18 cellular contexts compared by ENCODE assay signal in the genomic region with DNA sequence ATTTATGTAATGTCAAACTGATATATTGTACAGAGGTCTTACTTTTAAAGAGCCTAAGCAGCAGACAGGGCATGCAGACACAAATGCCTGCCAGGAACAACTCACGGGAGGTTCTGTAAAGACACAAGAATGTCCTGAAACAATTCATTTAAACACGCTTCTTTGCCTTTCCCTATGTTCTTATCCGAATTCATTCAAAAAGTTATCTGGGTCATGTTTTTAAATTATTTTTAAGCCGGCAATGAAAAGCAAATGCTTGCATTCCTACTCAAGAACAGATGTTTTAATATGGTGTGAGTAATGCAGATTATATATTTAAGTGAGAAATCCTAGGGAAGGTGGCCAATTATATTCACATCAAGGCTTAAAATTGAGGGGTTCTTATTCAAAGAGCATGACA.
DNase-seq lines count a peak whose midpoint lies in the region; ATAC-seq, FAIRE-seq and TF ChIP-seq lines count a peak whose summit lies in the region.
"Had no signal": no experiment of that assay in that cellular context is flagged by ENCODE, and none has a peak within 500 bp of the region (broad histone marks: within the 10 kb centered on the region; RNA-seq: fewer than 3 reads in every experiment).

No MANE protein-coding gene starts in this region.

- H3K9me1 ChIP-seq in keratinocyte (ENCODE audit: control insufficient read depth, extremely low read depth, insufficient read depth, low read length), result no peaks in the 10 kb centered on the region

- H3K4me2 ChIP-seq in SK-N-SH (peak overlapping the region; percentile 6; the same call in 1 of the 2 replicates), keratinocyte (ENCODE audit: control insufficient read depth, extremely low read depth, insufficient read depth, low read depth, low read length) (peak overlapping the region; percentile 54)

- no peaks in the 10 kb centered on the region for H4K20me1 ChIP-seq in SK-N-SH (ENCODE audit: insufficient read depth)
- H4K20me1 ChIP-seq in keratinocyte (ENCODE audit: control insufficient read depth, extremely low read depth, insufficient read depth, low read length), result no peaks in the 10 kb centered on the region

- no peak for TF ChIP-seq EP300 in SK-N-SH (IDR thresholded peaks at IDR 0.05; ENCODE audit: borderline replicate concordance in 1 of 2, low read depth in 1 of 2, low read length in 1 of 2)

- ATAC-seq in SK-N-SH treated with all-trans-retinoic acid at 6 μM for 48 hours (no peak; the same call in 2 of the 3 replicates), GM19395 (IDR thresholded peaks at IDR 0.05; ENCODE audit: unreplicated experiment) (no peak), GM19397 (IDR thresholded peaks at IDR 0.05; ENCODE audit: unreplicated experiment) (no peak)
- ATAC-seq: body of pancreas; CD8-positive, alpha-beta T cell had no signal

- TF ChIP-seq CTCF in SK-N-SH (IDR thresholded peaks at IDR 0.05) (no peak), brain microvascular endothelial cell (IDR thresholded peaks at IDR 0.05; ENCODE audit: low read depth, low read length, missing control alignments) (no peak), keratinocyte (optimal IDR thresholded peaks at IDR 0.05 in 1 of 3, IDR thresholded peaks at IDR 0.05 in 1 of 3, conservative IDR thresholded peaks at IDR 0.05 in 1 of 3; ENCODE audit: extremely low read depth in 1 of 3, insufficient read depth in 2 of 3, low read length in 3 of 3) (no peak)

- POLR2A ChIA-PET in SK-N-SH (lab: Yijun Ruan, JAX), result no interaction called here

- H3K4me3 ChIP-seq in SK-N-SH (ENCODE audit: low read depth in 2 of 2, low read length in 1 of 2) (no peak overlapping the region), brain microvascular endothelial cell (ENCODE audit: low read depth, low read length) (no peak overlapping the region), keratinocyte (ENCODE audit: control insufficient read depth in 2 of 3, extremely low read depth in 1 of 3, insufficient read depth in 2 of 3, low read depth in 1 of 3, low read length in 3 of 3) (peak overlapping the region in 1 of 3 experiments; percentile 10), urinary bladder (ENCODE audit: low read depth, low read length) (no peak overlapping the region)
- H3K4me3 ChIP-seq: body of pancreas, ovary had no signal

- FAIRE-seq in keratinocyte (lab: Jason Lieb, UNC), result peak; percentile 80
- FAIRE-seq: frontal cortex had no signal

- 73% methylated on average over 4 of the region's 4 CpGs for WGBS in SK-N-SH (ENCODE audit: low lambda C conversion rate)
- WGBS in urinary bladder, result 31% methylated on average over 4 of the region's 4 CpGs

- H3K4me1 ChIP-seq in SK-N-SH (ENCODE audit: control insufficient read depth in 1 of 2, insufficient read depth in 2 of 2, low read depth in 1 of 2, low read length in 1 of 2), result peaks cover 2 to 49% of the 10 kb centered on the region in 2 experiments
- H3K4me1 ChIP-seq in keratinocyte (ENCODE audit: control insufficient read depth, extremely low read depth, insufficient read depth, low read length), result peaks cover 83% of the 10 kb centered on the region
- peaks cover 1% of the 10 kb centered on the region for H3K4me1 ChIP-seq in urinary bladder (ENCODE audit: insufficient read depth)

- H3K27me3 ChIP-seq in SK-N-SH (ENCODE audit: insufficient read depth), result no peaks in the 10 kb centered on the region
- no peaks in the 10 kb centered on the region for H3K27me3 ChIP-seq in brain microvascular endothelial cell (replicated peaks)
- H3K27me3 ChIP-seq in keratinocyte (ENCODE audit: control insufficient read depth, extremely low read depth, insufficient read depth, low read length), result no peaks in the 10 kb centered on the region
- H3K27me3 ChIP-seq: body of pancreas, ovary had no signal

- H2AFZ ChIP-seq in SK-N-SH (ENCODE audit: low read depth) (no peak overlapping the region), keratinocyte (ENCODE audit: control insufficient read depth, low read length) (no peak overlapping the region)

- peaks cover 39% of the 10 kb centered on the region for H3F3A ChIP-seq in SK-N-SH (replicated peaks; ENCODE audit: insufficient read depth)

- H3K9me3 ChIP-seq in SK-N-SH (no peaks in the 10 kb centered on the region), keratinocyte (ENCODE audit: control insufficient read depth, low read depth, low read length) (no peaks in the 10 kb centered on the region)
- H3K9me3 ChIP-seq: body of pancreas, ovary had no signal

- H3K79me2 ChIP-seq in SK-N-SH (ENCODE audit: insufficient read depth) (peaks cover 72% of the 10 kb centered on the region), keratinocyte (ENCODE audit: control insufficient read depth, insufficient read depth, low read length) (peaks cover 33% of the 10 kb centered on the region)

- no peak overlapping the region for H3K9ac ChIP-seq in SK-N-SH
- H3K9ac ChIP-seq in keratinocyte (ENCODE audit: control insufficient read depth, extremely low read depth, insufficient read depth, low read length), result peak overlapping the region; percentile 30

- in situ Hi-C loops in brain microvascular endothelial cell (cut with HindIII; ENCODE audit: low pct_ligation_motif_present, low sequenced_read_pairs), result loop anchor here (25.0 kb wide), 1 partner anchor 183 kb away; the partner anchor contains the start of gene PDGFC

- no peak for DNase-seq in SK-N-SH
- DNase-seq in brain microvascular endothelial cell, result peak; percentile 37
- DNase-seq in keratinocyte (ENCODE audit: low read depth, low spot score), result no peak
- DNase-seq in NOMO-1 (lab: John Stamatoyannopoulos, UW; ENCODE audit: unreplicated experiment in 2 of 2), result no peak
- DNase-seq: activated B cell treated with CpG ODN at 0.5 μM for 24 hours; activated effector memory CD4-positive, alpha-beta T cell treated with anti-CD3 and anti-CD28 coated beads, Interleukin-2, amount 50 U/mL, for 16 hours; body of pancreas; CD8-positive, alpha-beta T cell; GDM1; NCI-H187; NCI-H774; ovary had no signal

- H3K36me3 ChIP-seq in SK-N-SH (replicated peaks in 1 of 2; ENCODE audit: control insufficient read depth in 1 of 2, insufficient read depth in 2 of 2, low read length in 1 of 2), result peaks cover 0 to 27% of the 10 kb centered on the region in 2 experiments
- no peaks in the 10 kb centered on the region for H3K36me3 ChIP-seq in brain microvascular endothelial cell (replicated peaks)
- H3K36me3 ChIP-seq in keratinocyte (ENCODE audit: control insufficient read depth in 2 of 2, extremely low read depth in 1 of 2, insufficient read depth in 2 of 2, low read length in 2 of 2), result peaks cover 0 to 3% of the 10 kb centered on the region in 2 experiments
- H3K36me3 ChIP-seq in urinary bladder (ENCODE audit: insufficient read depth), result peaks cover 3% of the 10 kb centered on the region
- H3K36me3 ChIP-seq: ovary had no signal

- H3K27ac ChIP-seq in SK-N-SH (ENCODE audit: low read depth in 2 of 2, low read length in 1 of 2), result peak overlapping the region; percentile 39 to 75; a peak in 3 of 4 replicates
- H3K27ac ChIP-seq in brain microvascular endothelial cell, result peak overlapping the region; percentile 73
- H3K27ac ChIP-seq in keratinocyte (ENCODE audit: control insufficient read depth, insufficient read depth, low read length), result peak overlapping the region; percentile 80
- H3K27ac ChIP-seq in urinary bladder (ENCODE audit: low read depth), result peak overlapping the region; percentile 10
- H3K27ac ChIP-seq: 22Rv1, body of pancreas, ovary had no signal

- H3K9me2 ChIP-seq in SK-N-SH, result no peaks in the 10 kb centered on the region

- dilution Hi-C loops in keratinocyte (cut with MboI; ENCODE audit: extremely low pct_ligation_motif_present, low sequenced_read_pairs), result no loop called here

- CTCF ChIA-PET in SK-N-SH (lab: Yijun Ruan, JAX), result no interaction called here

- no peak for TF ChIP-seq RAD21 in SK-N-SH (IDR thresholded peaks at IDR 0.05; ENCODE audit: low read length)

TF ChIP-seq in SK-N-SH, 30 proteins besides CTCF, POLR2A, EP300 and RAD21:
- no peak for TF ChIP-seq NRF1 (IDR thresholded peaks at IDR 0.05; ENCODE audit: low read depth, low read length)
- TF ChIP-seq TCF12 (IDR thresholded peaks at IDR 0.05), result 0 out of 2 replicates have a peak, but pooled peaks have one; percentile 28

TF ChIP-seq in SK-N-SH treated with all-trans-retinoic acid at 6 μM for 48 hours, 23 proteins besides CTCF, POLR2A, EP300 and RAD21 (continues in another document):
- no peak for TF ChIP-seq TCF4 (CRISPR knock-in tag; IDR thresholded peaks at IDR 0.05; ENCODE audit: borderline replicate concordance)
- no peak for TF ChIP-seq RARB (CRISPR knock-in tag; IDR thresholded peaks at IDR 0.05)
- TF ChIP-seq CSDC2 (CRISPR knock-in tag; IDR thresholded peaks at IDR 0.05), result no peak
- TF ChIP-seq CREB5 (CRISPR knock-in tag; IDR thresholded peaks at IDR 0.05; ENCODE audit: low read depth), result no peak
- TF ChIP-seq ZNF70 (CRISPR knock-in tag; IDR thresholded peaks at IDR 0.05), result no peak
- no peak for TF ChIP-seq POU6F1 (CRISPR knock-in tag; IDR thresholded peaks at IDR 0.05; ENCODE audit: borderline replicate concordance, low read depth)
- no peak for TF ChIP-seq ISL1 (CRISPR knock-in tag; IDR thresholded peaks at IDR 0.05)
- TF ChIP-seq BACH2 (CRISPR knock-in tag; IDR thresholded peaks at IDR 0.05; ENCODE audit: borderline replicate concordance), result no peak

Comparison
In these comparisons a context has a peak if more than half of its experiments do, and no peak if none do; other contexts are left out.
1. H3K27ac ChIP-seq: peak in every context shown above with its lines; median percentile 80 in keratinocyte; 73 in brain microvascular endothelial cell; 57 in SK-N-SH; 10 in urinary bladder.